Comparison of ENCODE assay signal across 1 cellular context in the genomic region with DNA sequence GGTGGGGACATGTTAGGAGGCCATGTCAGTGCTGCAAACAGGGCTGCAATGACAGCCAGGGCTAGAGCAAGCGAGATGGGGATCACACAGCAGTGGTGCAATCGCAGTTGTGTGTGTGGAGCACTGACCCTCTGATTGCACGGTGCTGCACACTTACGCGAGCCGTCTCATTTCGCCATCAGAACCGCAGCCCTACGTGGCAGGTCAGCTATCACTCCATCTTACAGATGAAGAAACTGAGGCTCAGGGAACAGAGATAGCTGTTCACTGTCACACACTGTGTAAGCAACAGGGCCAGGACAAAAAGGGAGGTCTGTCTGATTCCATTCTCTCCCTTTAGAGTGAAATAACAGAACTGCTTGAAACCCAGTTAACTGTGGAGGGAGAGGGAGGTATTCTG.
TF ChIP-seq lines count a peak whose summit lies in the region.

No MANE protein-coding gene starts in this region.

TF ChIP-seq in H1, 55 proteins besides CTCF, POLR2A, EP300 and RAD21 (continued from another document):
- TF ChIP-seq, protein P1, sequence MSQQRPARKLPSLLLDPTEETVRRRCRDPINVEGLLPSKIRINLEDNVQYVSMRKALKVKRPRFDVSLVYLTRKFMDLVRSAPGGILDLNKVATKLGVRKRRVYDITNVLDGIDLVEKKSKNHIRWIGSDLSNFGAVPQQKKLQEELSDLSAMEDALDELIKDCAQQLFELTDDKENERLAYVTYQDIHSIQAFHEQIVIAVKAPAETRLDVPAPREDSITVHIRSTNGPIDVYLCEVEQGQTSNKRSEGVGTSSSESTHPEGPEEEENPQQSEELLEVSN (IDR thresholded peaks at IDR 0.05): no peak
- no peak for TF ChIP-seq BRCA1 (IDR thresholded peaks at IDR 0.05; ENCODE audit: low read depth, low read length)
